ENCODE assay signal across 8 cellular contexts in genomic region chr1:31934706-31935629, GRCh38. TPM values are rescaled to one million over a fixed set of nuclear protein-coding genes. Genes with fewer than 3 reads are reported as not detected.
DNase-seq lines count a peak whose midpoint lies in the region; ATAC-seq, FAIRE-seq and TF ChIP-seq lines count a peak whose summit lies in the region.

No MANE protein-coding gene starts in this region.

- intact Hi-C loops in left ventricle myocardium inferior (cut with micrococcal nuclease) = no loop called here
- intact Hi-C loops in left ventricle myocardium superior (cut with micrococcal nuclease) = no loop called here

- ATAC-seq in left ventricle myocardium superior = no peak
- no peak for ATAC-seq in HG03095 (IDR thresholded peaks at IDR 0.05; ENCODE audit: unreplicated experiment)
- no peak for ATAC-seq in GM21786 (IDR thresholded peaks at IDR 0.05; ENCODE audit: unreplicated experiment)

- H3K4me3 ChIP-seq in left ventricle myocardium inferior (peak overlapping the region; percentile 77), fibroblast of mammary gland (ENCODE audit: control insufficient read depth, low read depth, low read length) (peak overlapping the region; percentile 79), small intestine (ENCODE audit: low read depth in 1 of 2, low read length in 2 of 2) (peak overlapping the region in 1 of 2 donors; percentile 0)

- H3K27me3 ChIP-seq in left ventricle myocardium inferior (ENCODE audit: low read depth) (no peaks in the 10 kb centered on the region), small intestine (ENCODE audit: control insufficient read depth in 2 of 2, insufficient read depth in 2 of 2, low read length in 2 of 2) (no peaks in the 10 kb centered on the region)

- no peak for FAIRE-seq in small intestine (lab: Jason Lieb, UNC)

- H3K9me3 ChIP-seq in left ventricle myocardium inferior (replicated peaks) = no peaks in the 10 kb centered on the region
- H3K9me3 ChIP-seq in small intestine (ENCODE audit: control insufficient read depth, low read depth) = no peaks in the 10 kb centered on the region

- H3K27ac ChIP-seq in left ventricle myocardium inferior (replicated peaks) (peak overlapping the region; percentile 94), VCaP (0 out of 2 replicates have a peak overlapping the region, but pooled peaks have one; percentile 4), small intestine (ENCODE audit: low read depth in 1 of 2, low read length in 1 of 2) (peak overlapping the region; percentile 35 to 61)

- WGBS in small intestine, 3 donors = 6 to 16% (median 6%) methylated on average over 8 of the region's 8 CpGs

- DNase-seq in left ventricle myocardium inferior (no peak), left ventricle myocardium superior (no peak), fibroblast of mammary gland (ENCODE audit: low read depth) (peak; percentile 75), small intestine (peak; percentile 66), NCI-H524 treated with DMSO at 0.1 percent for 48 hours (lab: John Stamatoyannopoulos, UW) (no peak)

- no peaks in the 10 kb centered on the region for H3K36me3 ChIP-seq in left ventricle myocardium inferior
- peaks cover 0 to 2% of the 10 kb centered on the region in 2 donors for H3K36me3 ChIP-seq in small intestine (ENCODE audit: control insufficient read depth in 2 of 2, insufficient read depth in 2 of 2, low read length in 2 of 2)

- peaks cover 90% of the 10 kb centered on the region for H3K4me1 ChIP-seq in left ventricle myocardium inferior
- H3K4me1 ChIP-seq in small intestine (ENCODE audit: control insufficient read depth in 2 of 2, insufficient read depth in 1 of 2, low read depth in 1 of 2, low read length in 1 of 2) = peaks cover 3 to 22% of the 10 kb centered on the region in 2 donors

- no peak for TF ChIP-seq CTCF in left ventricle myocardium inferior (IDR thresholded peaks at IDR 0.05; ENCODE audit: borderline replicate concordance)
- TF ChIP-seq CTCF in VCaP (conservative IDR thresholded peaks at IDR 0.05) = no peak
- no peak for TF ChIP-seq CTCF in fibroblast of mammary gland (conservative IDR thresholded peaks at IDR 0.05; ENCODE audit: control insufficient read depth, insufficient read depth, low read depth, low read length)

RNA-seq across cellular contexts. Expression of gene PTP4A2, which starts 3.2 kb away (rescaled TPM):
- total RNA-seq in left ventricle myocardium inferior = 203 TPM
- total RNA-seq in left ventricle myocardium superior = 252 TPM
- 100 to 1,000 TPM; 115 to 129 (median 120) TPM for polyA plus RNA-seq in small intestine

Comparison
In these comparisons a context has a peak if more than half of its experiments do, and no peak if none do; other contexts are left out.
1. DNase-seq: peak in fibroblast of mammary gland (single experiment) and small intestine (single experiment); none in left ventricle myocardium inferior (single experiment), left ventricle myocardium superior (single experiment) and NCI-H524 treated with DMSO at 0.1 percent for 48 hours (single experiment).
2. H3K27ac ChIP-seq: peak in every context shown above with its lines; median percentile 94 in left ventricle myocardium inferior; 48 in small intestine; 4 in VCaP.